Comparison of ENCODE assay signal across 8 cellular contexts in the genomic region with DNA sequence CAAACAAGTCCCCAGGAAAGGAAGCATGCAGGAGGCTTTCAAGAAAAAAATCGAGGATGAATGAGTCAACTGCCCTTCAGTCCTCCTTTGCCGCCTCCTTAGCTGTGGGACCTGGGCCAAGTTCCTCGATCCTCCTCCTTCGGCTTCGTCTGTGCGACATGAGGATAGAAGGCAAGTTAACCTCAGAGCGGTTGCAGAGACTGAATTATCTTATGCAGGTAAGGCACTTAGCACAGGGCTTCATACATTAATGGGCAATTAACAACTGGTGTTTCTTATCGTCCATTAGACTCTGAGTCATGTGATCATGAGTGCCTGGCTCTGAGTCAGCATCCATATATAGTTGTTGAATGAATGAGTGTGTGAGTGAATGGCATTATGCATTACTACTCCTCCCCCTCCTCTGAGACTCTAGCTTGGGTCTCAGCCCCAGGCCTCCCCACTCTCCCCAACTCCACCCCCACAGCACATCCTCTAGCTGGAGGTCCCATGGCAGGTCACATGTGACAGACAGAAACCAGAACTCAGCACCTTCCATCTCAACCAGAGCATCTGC. TPM values are rescaled to one million over a fixed set of nuclear protein-coding genes. Genes with fewer than 3 reads are reported as not detected.
DNase-seq lines count a peak whose midpoint lies in the region; ATAC-seq and TF ChIP-seq lines count a peak whose summit lies in the region.
"Had no signal": no experiment of that assay in that cellular context is flagged by ENCODE, and none has a peak within 500 bp of the region (broad histone marks: within the 10 kb centered on the region; RNA-seq: fewer than 3 reads in every experiment).

No MANE protein-coding gene starts in this region.

- no peaks in the 10 kb centered on the region for H3K9me3 ChIP-seq in adipocyte (ENCODE audit: control insufficient read depth, low read length)

- no peaks in the 10 kb centered on the region for H3K36me3 ChIP-seq in adipocyte (ENCODE audit: control insufficient read depth, insufficient read depth, low read length, severe bottlenecking)

- peak overlapping the region; percentile 39 for H3K4me3 ChIP-seq in adipocyte (ENCODE audit: low read length)

- peaks cover 3% of the 10 kb centered on the region for H3K36me3 Mint-ChIP-seq in neural crest cell (ENCODE audit: low read depth)

- H3K27me3 ChIP-seq in adipocyte (replicated peaks; ENCODE audit: control insufficient read depth, insufficient read depth, low read length), result peaks cover 18% of the 10 kb centered on the region

- peaks cover 85% of the 10 kb centered on the region for H3K27me3 Mint-ChIP-seq in neural crest cell (ENCODE audit: low read depth)

- ATAC-seq in GM21529 (IDR thresholded peaks at IDR 0.05; ENCODE audit: unreplicated experiment), result no peak
- no peak for ATAC-seq in GM18873 (IDR thresholded peaks at IDR 0.05; ENCODE audit: low FRiP score, unreplicated experiment)

- peak; percentile 45 for DNase-seq in GM03348 (ENCODE audit: low spot score)
- DNase-seq in NAMALWA (ENCODE audit: low spot score), result peak; percentile 28
- DNase-seq in adipocyte (ENCODE audit: low read depth), result no peak
- DNase-seq in neural crest cell (ENCODE audit: low read depth, low spot score), result no peak
- no peak for DNase-seq in SKM-1 (lab: John Stamatoyannopoulos, UW; ENCODE audit: unreplicated experiment)

- no peak for TF ChIP-seq CTCF in neural crest cell (conservative IDR thresholded peaks at IDR 0.05)

- H3K9ac ChIP-seq in adipocyte (ENCODE audit: low read length), result no peak overlapping the region

- H3K9me3 Mint-ChIP-seq in neural crest cell, result peaks cover 3% of the 10 kb centered on the region

- H3K4me1 Mint-ChIP-seq in neural crest cell, result peaks cover 5% of the 10 kb centered on the region

- no peak overlapping the region for H3K27ac Mint-ChIP-seq in neural crest cell (ENCODE audit: unreplicated experiment)

- H3K4me1 ChIP-seq in adipocyte (ENCODE audit: control insufficient read depth, insufficient read depth, low read length), result no peaks in the 10 kb centered on the region

- peak overlapping the region; percentile 31 for H3K4me3 Mint-ChIP-seq in neural crest cell

RNA-seq across cellular contexts. Expression of a gene that starts 1.6 kb away (rescaled TPM):
- 1.7 and 2.5 TPM in 2 replicates for total RNA-seq in neural crest cell
- total RNA-seq: T-helper 1 cell treated with Interleukin-12 subunit alpha and Interleukin-12 subunit beta and Interleukin-4 antibody, amounts not matched to agents 30 ng/mL and 1 ng/mL, for 36 hours had no signal

RNA-seq across cellular contexts. Expression of a gene that starts 6.7 kb away (rescaled TPM):
- total RNA-seq in neural crest cell, result 0.43 and 0.47 TPM in 2 replicates

RNA-seq across cellular contexts. Expression of a gene that starts 28.6 kb away (rescaled TPM):
- total RNA-seq in neural crest cell, result 30.3 and 34.2 TPM in 2 replicates

Comparison
In these comparisons a context has a peak if more than half of its experiments do, and no peak if none do; other contexts are left out.
1. DNase-seq: peak in GM03348 (single experiment) and NAMALWA (single experiment); none in adipocyte (single experiment), neural crest cell (single experiment) and SKM-1 (single experiment).